Comparison of ENCODE assay signal across 19 cellular contexts in the genomic region with DNA sequence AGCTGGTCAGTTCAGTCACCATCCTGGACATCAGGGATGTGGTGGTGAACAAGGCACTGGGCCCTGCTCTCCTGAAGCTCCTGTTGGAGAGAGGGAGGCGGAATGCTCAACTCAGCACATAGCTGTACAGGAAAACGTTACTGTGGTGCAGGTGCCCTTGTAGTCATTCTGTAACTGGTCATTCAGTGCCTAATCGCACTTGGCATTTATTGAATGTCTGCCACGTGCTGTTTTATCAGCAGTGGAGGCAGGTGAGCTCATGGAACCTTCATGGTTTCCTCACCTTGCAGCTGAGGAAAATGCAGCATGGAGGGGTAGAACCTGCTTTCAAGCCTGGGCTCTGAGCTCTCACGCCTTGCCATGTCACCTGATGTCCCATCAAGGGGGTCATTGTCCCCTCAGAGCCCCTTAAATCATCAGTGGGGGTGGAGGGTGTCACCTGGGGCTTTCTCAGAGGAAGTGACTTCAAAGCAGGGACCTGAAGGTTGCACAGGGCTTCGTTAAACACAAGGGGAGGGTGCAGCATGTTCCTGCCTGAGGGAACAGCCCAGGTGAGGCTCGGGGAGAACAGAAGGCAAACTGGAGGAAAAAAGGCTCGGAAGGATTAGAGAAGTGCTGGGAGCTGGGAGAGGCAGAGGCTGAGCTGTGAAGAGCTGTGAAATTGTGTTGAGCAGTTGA.
"Had no signal": no experiment of that assay in that cellular context is flagged by ENCODE, and none has a peak within 500 bp of the region (broad histone marks: within the 10 kb centered on the region; RNA-seq: fewer than 3 reads in every experiment).

No MANE protein-coding gene starts in this region.

- H3K36me3 ChIP-seq: lower lobe of right lung, transverse colon, upper lobe of right lung, uterus had no signal

- H3K4me3 ChIP-seq: lower lobe of right lung, mucosa of descending colon, psoas muscle, sigmoid colon, suprapubic skin, transverse colon, upper lobe of right lung, uterus had no signal

- H3K4me1 ChIP-seq: lower lobe of right lung, psoas muscle, sigmoid colon, upper lobe of right lung, uterus had no signal

- H3K9me3 Mint-ChIP-seq: effector memory CD8-positive, alpha-beta T cell; naive B cell; natural killer cell treated with Interleukin-12 subunit alpha and Interleukin-12 subunit beta and Interleukin-15 and Interleukin-18, amount 100 ng/mL, for 72 hours; neural crest cell; stimulated activated naive B cell treated with anti-CD40 and anti-IgM and Interleukin-4, amounts not matched to agents 10 μg/mL and 1 μg/mL and 100 μg/mL, for 72 hours; stimulated activated naive CD8-positive, alpha-beta T cell treated with anti-CD3 and anti-CD28 coated beads, Interleukin-15, Interleukin-2, amounts not matched to agents 100 ng/mL and 50 ng/mL, for 24 hours had no signal

- H3K9me3 ChIP-seq: lower lobe of right lung, mucosa of descending colon, psoas muscle, sigmoid colon, suprapubic skin, transverse colon, upper lobe of right lung, uterus had no signal

- H3K27ac ChIP-seq: lower lobe of right lung, psoas muscle, sigmoid colon, suprapubic skin, transverse colon, upper lobe of right lung, uterus had no signal

- ATAC-seq: effector memory CD8-positive, alpha-beta T cell; left ventricle myocardium superior; lower lobe of right lung; mucosa of descending colon; psoas muscle; right cardiac atrium; stimulated activated naive B cell treated with anti-CD40 and anti-IgM and Interleukin-4, amounts not matched to agents 10 μg/mL and 1 μg/mL and 100 μg/mL, for 72 hours had no signal

- H3K36me3 Mint-ChIP-seq: naive B cell; natural killer cell treated with Interleukin-12 subunit alpha and Interleukin-12 subunit beta and Interleukin-15 and Interleukin-18, amount 100 ng/mL, for 72 hours; stimulated activated naive B cell treated with anti-CD40 and anti-IgM and Interleukin-4, amounts not matched to agents 10 μg/mL and 1 μg/mL and 100 μg/mL, for 72 hours had no signal

- H3K27ac Mint-ChIP-seq: effector memory CD8-positive, alpha-beta T cell; natural killer cell treated with Interleukin-12 subunit alpha and Interleukin-12 subunit beta and Interleukin-15 and Interleukin-18, amount 100 ng/mL, for 72 hours; stimulated activated naive CD8-positive, alpha-beta T cell treated with anti-CD3 and anti-CD28 coated beads, Interleukin-15, Interleukin-2, amounts not matched to agents 100 ng/mL and 50 ng/mL, for 24 hours had no signal

- H3K4me3 Mint-ChIP-seq: effector memory CD8-positive, alpha-beta T cell; naive B cell; natural killer cell treated with Interleukin-12 subunit alpha and Interleukin-12 subunit beta and Interleukin-15 and Interleukin-18, amount 100 ng/mL, for 72 hours; neural crest cell; stimulated activated naive B cell treated with anti-CD40 and anti-IgM and Interleukin-4, amounts not matched to agents 10 μg/mL and 1 μg/mL and 100 μg/mL, for 72 hours; stimulated activated naive CD8-positive, alpha-beta T cell treated with anti-CD3 and anti-CD28 coated beads, Interleukin-15, Interleukin-2, amounts not matched to agents 100 ng/mL and 50 ng/mL, for 24 hours had no signal

- DNase-seq: cortex of kidney; effector memory CD8-positive, alpha-beta T cell; hypothalamus; left ventricle myocardium superior; lower lobe of right lung; mucosa of descending colon; naive B cell; psoas muscle; right cardiac atrium; sigmoid colon; stimulated activated CD4-positive, alpha-beta T cell treated with anti-CD3 and anti-CD28 coated beads, Interleukin-4, amount 100 ng/mL, for 4 hours; stimulated activated naive B cell treated with anti-CD40 and anti-IgM and Interleukin-4, amounts not matched to agents 10 μg/mL and 1 μg/mL and 100 μg/mL, for 72 hours; transverse colon; upper lobe of right lung; uterus had no signal

- H3K27me3 ChIP-seq: sigmoid colon, suprapubic skin, transverse colon, upper lobe of right lung, uterus had no signal
